In genomic region chr1:78003882-78004718, GRCh38 we compare ENCODE assay signal across 1 cellular context.
A peak's percentile ranks its signal among the peaks of the same experiment; 100 is the strongest.
TF ChIP-seq lines count a peak whose summit lies in the region.

No MANE protein-coding gene starts in this region.

TF ChIP-seq in SK-N-SH, 30 proteins besides CTCF, POLR2A, EP300 and RAD21 (continued from another document):
- TF ChIP-seq FOXJ3 (CRISPR knock-in tag; IDR thresholded peaks at IDR 0.05) (no peak), POLR2AphosphoS5 (IDR thresholded peaks at IDR 0.05; ENCODE audit: low read depth, low read length) (peak; percentile 99), GABPA (IDR thresholded peaks at IDR 0.05; ENCODE audit: low read depth) (no peak), USF2 (IDR thresholded peaks at IDR 0.05; ENCODE audit: borderline replicate concordance, low read depth, low read length) (no peak), JUND (IDR thresholded peaks at IDR 0.05) (0 out of 2 replicates have a peak, but pooled peaks have one; percentile 9), TCF12 (IDR thresholded peaks at IDR 0.05) (no peak), TEAD4 (IDR thresholded peaks at IDR 0.05; ENCODE audit: borderline replicate concordance, insufficient read depth) (peak; percentile 26; the same call in 1 of the 2 replicates), REST (IDR thresholded peaks at IDR 0.05; ENCODE audit: low read depth, low read length) (no peak), FOXM1 (IDR thresholded peaks at IDR 0.05; ENCODE audit: low read depth) (no peak)
